ENCODE assay signal across 18 cellular contexts in genomic region chr11:79168530-79169110, GRCh38.
"Had no signal": no experiment of that assay in that cellular context is flagged by ENCODE, and none has a peak within 500 bp of the region (broad histone marks: within the 10 kb centered on the region; RNA-seq: fewer than 3 reads in every experiment).

No MANE protein-coding gene starts in this region.

- H3K27me3 ChIP-seq: esophagus squamous epithelium, ovary, transverse colon, vagina had no signal

- H3K27ac ChIP-seq: coronary artery, esophagus squamous epithelium, ovary, psoas muscle, transverse colon, vagina, VCaP had no signal

- H3K4me1 Mint-ChIP-seq: activated naive CD8-positive, alpha-beta T cell treated with anti-CD3 and anti-CD28 coated beads for 36 hours; central memory CD8-positive, alpha-beta T cell; naive thymus-derived CD8-positive, alpha-beta T cell; T-helper 17 cell had no signal

- H3K9me3 Mint-ChIP-seq: activated naive CD8-positive, alpha-beta T cell treated with anti-CD3 and anti-CD28 coated beads for 36 hours had no signal

- H3K36me3 ChIP-seq: esophagus squamous epithelium, ovary, transverse colon, vagina had no signal

- ATAC-seq: naive thymus-derived CD8-positive, alpha-beta T cell; psoas muscle; right cardiac atrium; T-helper 17 cell had no signal

- H3K27me3 Mint-ChIP-seq: activated naive CD8-positive, alpha-beta T cell treated with anti-CD3 and anti-CD28 coated beads for 36 hours; central memory CD8-positive, alpha-beta T cell; T-helper 17 cell had no signal

- H3K9me3 ChIP-seq: esophagus squamous epithelium, ovary, psoas muscle, transverse colon, vagina had no signal

- DNase-seq: activated CD4-positive, alpha-beta T cell treated with anti-CD3 and anti-CD28 coated beads, Interleukin-2, amount 50 U/mL, for 4 hours; activated naive CD8-positive, alpha-beta T cell treated with anti-CD3 and anti-CD28 coated beads for 36 hours; amniotic stem cell; esophagus squamous epithelium; left cardiac atrium; naive thymus-derived CD8-positive, alpha-beta T cell; ovary; psoas muscle; right cardiac atrium; stimulated activated CD4-positive, alpha-beta T cell treated with anti-CD3 and anti-CD28 coated beads, Interleukin-2, amount 100 ng/mL, for 24 hours; stimulated activated naive CD4-positive, alpha-beta T cell treated with Interleukin-2 at 50 U/mL for 16 hours; substantia nigra; T-helper 17 cell; transverse colon had no signal

- H3K27ac Mint-ChIP-seq: activated naive CD8-positive, alpha-beta T cell treated with anti-CD3 and anti-CD28 coated beads for 36 hours; naive thymus-derived CD8-positive, alpha-beta T cell; T-helper 17 cell had no signal

- H3K4me3 ChIP-seq: coronary artery, esophagus squamous epithelium, ovary, psoas muscle, transverse colon, vagina had no signal

- H3K4me1 ChIP-seq: psoas muscle, transverse colon, vagina had no signal

- H3K4me3 Mint-ChIP-seq: activated naive CD8-positive, alpha-beta T cell treated with anti-CD3 and anti-CD28 coated beads for 36 hours; central memory CD8-positive, alpha-beta T cell; naive thymus-derived CD8-positive, alpha-beta T cell; T-helper 17 cell had no signal

- H3K36me3 Mint-ChIP-seq: activated naive CD8-positive, alpha-beta T cell treated with anti-CD3 and anti-CD28 coated beads for 36 hours; naive thymus-derived CD8-positive, alpha-beta T cell had no signal
